ENCODE assay signal across 9 cellular contexts in the genomic region with DNA sequence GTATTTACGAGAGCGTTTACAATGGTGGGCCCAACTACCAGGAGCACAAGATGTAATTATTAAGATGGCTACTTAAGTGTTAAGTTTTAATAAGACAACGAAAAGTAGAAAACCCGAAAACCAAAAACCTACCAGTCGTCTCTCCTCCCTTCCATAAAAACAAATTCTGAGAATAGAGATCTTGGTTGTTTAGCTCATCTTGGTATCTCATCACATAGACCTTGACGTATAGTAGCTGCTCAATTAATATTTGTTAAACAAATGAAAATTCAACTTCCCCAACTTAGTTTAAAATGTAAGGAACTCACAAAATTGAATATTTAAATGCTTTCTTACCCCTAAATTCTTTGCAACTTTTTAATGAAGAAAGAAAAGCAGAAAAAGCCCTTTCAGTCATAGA. TPM values are rescaled to one million over a fixed set of nuclear protein-coding genes. Genes with fewer than 3 reads are reported as not detected.
DNase-seq lines count a peak whose midpoint lies in the region; ATAC-seq, FAIRE-seq and TF ChIP-seq lines count a peak whose summit lies in the region.
"Had no signal": no experiment of that assay in that cellular context is flagged by ENCODE, and none has a peak within 500 bp of the region (broad histone marks: within the 10 kb centered on the region; RNA-seq: fewer than 3 reads in every experiment).

No MANE protein-coding gene starts in this region.

- no peaks in the 10 kb centered on the region for H3K4me1 Mint-ChIP-seq in glutamatergic neuron (ENCODE audit: low read depth, unreplicated experiment)

- peaks cover 30% of the 10 kb centered on the region for H3K36me3 ChIP-seq in WERI-Rb-1
- peaks cover 28% of the 10 kb centered on the region for H3K36me3 ChIP-seq in skeletal muscle satellite cell (ENCODE audit: insufficient read depth, low read length)

- TF ChIP-seq CTCF in WERI-Rb-1 (IDR thresholded peaks at IDR 0.05; ENCODE audit: low read depth, low read length) (no peak), glutamatergic neuron (IDR thresholded peaks at IDR 0.05; ENCODE audit: partially characterized antibody, unreplicated experiment) (no peak)

- no peaks in the 10 kb centered on the region for H3K9me3 ChIP-seq in WERI-Rb-1 (ENCODE audit: severe bottlenecking)
- no peaks in the 10 kb centered on the region for H3K9me3 ChIP-seq in skeletal muscle satellite cell (replicated peaks; ENCODE audit: low read length)

- DNase-seq in GM19239 (ENCODE audit: insufficient read length, low spot score) (no peak), WERI-Rb-1 (no peak), glutamatergic neuron (no peak), RKO (ENCODE audit: low spot score) (no peak), NOMO-1 treated with dmso at 0.1 percent for 144 hours (lab: John Stamatoyannopoulos, UW; ENCODE audit: unreplicated experiment) (no peak)

- ATAC-seq in HG03439 (IDR thresholded peaks at IDR 0.05; ENCODE audit: unreplicated experiment) (no peak), HG02870 (IDR thresholded peaks at IDR 0.05; ENCODE audit: unreplicated experiment) (no peak)

- peak overlapping the region; percentile 90 for H3K9ac ChIP-seq in skeletal muscle satellite cell (ENCODE audit: low read depth, low read length)

- H3K36me3 Mint-ChIP-seq in glutamatergic neuron (ENCODE audit: unreplicated experiment): no peaks in the 10 kb centered on the region

- H3K4me3 ChIP-seq in WERI-Rb-1 (ENCODE audit: low read depth, low read length) (peak overlapping the region; percentile 74), skeletal muscle satellite cell (ENCODE audit: low read length) (peak overlapping the region; percentile 90)

- no peak overlapping the region for H3K27ac Mint-ChIP-seq in glutamatergic neuron (ENCODE audit: unreplicated experiment)

- peaks cover 10% of the 10 kb centered on the region for H3K4me1 ChIP-seq in skeletal muscle satellite cell (ENCODE audit: control insufficient read depth, insufficient read depth, low read length)

- H3K27me3 Mint-ChIP-seq in glutamatergic neuron (ENCODE audit: unreplicated experiment): peaks cover 1% of the 10 kb centered on the region

- peak overlapping the region; percentile 80 for H3K4me2 ChIP-seq in skeletal muscle satellite cell (ENCODE audit: low read length)

- H3K9me3 Mint-ChIP-seq in glutamatergic neuron (ENCODE audit: unreplicated experiment): no peaks in the 10 kb centered on the region

- FAIRE-seq in GM19239 (lab: Jason Lieb, UNC): peak; percentile 86

- H3K27me3 ChIP-seq in WERI-Rb-1 (ENCODE audit: insufficient read depth, low read depth, severe bottlenecking) (no peaks in the 10 kb centered on the region), skeletal muscle satellite cell (ENCODE audit: control insufficient read depth, insufficient read depth, low read length) (no peaks in the 10 kb centered on the region)

- no peak overlapping the region; the same call in 1 of the 2 replicates for H3K27ac ChIP-seq in WERI-Rb-1

- peak overlapping the region; percentile 94 for H3K4me3 Mint-ChIP-seq in glutamatergic neuron (ENCODE audit: unreplicated experiment)

RNA-seq across cellular contexts. Expression of a gene that starts 0.7 kb away (rescaled TPM):
- 1.3 TPM for total RNA-seq in glutamatergic neuron (ENCODE audit: unreplicated experiment)
- 0.76 and 1.1 TPM in 2 replicates for total RNA-seq in skeletal muscle satellite cell (2012; rRNA removed)

RNA-seq across cellular contexts. Expression of a gene that starts 0.8 kb away (rescaled TPM):
- 65.1 TPM for total RNA-seq in glutamatergic neuron (ENCODE audit: unreplicated experiment)
- total RNA-seq in skeletal muscle satellite cell (2012; rRNA removed): 39.5 and 44.4 TPM in 2 replicates

RNA-seq across cellular contexts. Expression of a gene that starts 50.9 kb away (rescaled TPM):
- 1.1 TPM for total RNA-seq in glutamatergic neuron (ENCODE audit: unreplicated experiment)
- total RNA-seq in skeletal muscle satellite cell (2012; rRNA removed): not detected in 2 replicates
- total RNA-seq: T-helper 1 cell treated with Interleukin-12 subunit alpha and Interleukin-12 subunit beta and Interleukin-4 antibody, amounts not matched to agents 30 ng/mL and 1 ng/mL, for 36 hours had no signal
